Comparison of ENCODE assay signal across 11 cellular contexts in the genomic region with DNA sequence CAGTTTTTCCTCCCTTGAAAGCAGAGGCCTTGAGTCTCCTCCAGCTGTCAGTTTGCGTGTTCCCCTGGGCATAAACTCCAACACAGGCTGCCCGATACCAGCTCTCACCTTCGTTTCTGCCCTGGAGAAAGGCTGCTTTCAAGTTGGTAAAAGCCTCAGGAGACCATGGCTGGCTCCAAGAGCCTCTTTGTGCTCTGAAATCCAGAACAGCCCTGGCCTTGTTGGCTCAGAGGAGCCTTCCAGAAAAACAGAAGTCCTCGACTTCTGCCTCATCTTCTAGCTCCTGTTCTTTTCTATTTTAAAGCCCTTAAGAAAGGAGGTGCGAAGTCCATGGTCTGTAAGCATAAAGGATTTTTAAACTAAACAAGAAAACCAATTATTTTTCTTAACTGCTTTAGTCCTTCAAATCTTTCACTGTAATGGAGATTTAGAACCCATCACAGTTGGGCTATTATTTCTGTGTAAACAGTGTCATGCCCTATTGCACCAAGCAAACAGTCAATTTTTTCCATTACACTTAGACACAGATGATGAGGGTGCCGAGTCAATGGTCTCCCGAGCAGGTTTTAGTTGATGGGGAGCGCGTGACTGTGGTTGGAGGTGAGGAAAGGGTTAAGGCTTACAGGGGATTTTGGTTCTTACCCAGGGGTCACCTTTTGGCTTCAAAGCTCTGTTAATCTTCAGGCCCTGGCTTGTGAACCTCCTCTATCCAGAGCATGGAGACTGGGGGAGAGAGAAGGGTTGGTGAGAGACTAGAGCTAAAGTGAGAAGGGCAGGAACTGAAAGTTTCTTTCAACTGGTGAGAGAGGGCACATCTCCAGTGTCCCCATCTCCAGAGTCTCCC.
DNase-seq lines count a peak whose midpoint lies in the region; ATAC-seq, FAIRE-seq and TF ChIP-seq lines count a peak whose summit lies in the region.
"Had no signal": no experiment of that assay in that cellular context is flagged by ENCODE, and none has a peak within 500 bp of the region (broad histone marks: within the 10 kb centered on the region; RNA-seq: fewer than 3 reads in every experiment).

No MANE protein-coding gene starts in this region.

- TF ChIP-seq CTCF in left ventricle myocardium inferior (IDR thresholded peaks at IDR 0.05; ENCODE audit: borderline replicate concordance) = no peak

- DNase-seq in GM12892 (ENCODE audit: insufficient read length) (no peak), NCI-H1417 treated with DMSO at 0.1 percent for 48 hours (lab: John Stamatoyannopoulos, UW) (peak; percentile 51), left ventricle myocardium inferior (no peak), globus pallidus (ENCODE audit: low spot score) (no peak), C1 segment of cervical spinal cord (lab: John Stamatoyannopoulos, UW) (no peak)
- DNase-seq in stimulated activated CD4-positive, alpha-beta T cell treated with anti-CD3 and anti-CD28 coated beads, Interleukin-4, amount 100 ng/mL, for 1 hour = no peak
- DNase-seq: immature natural killer cell had no signal

- peak; percentile 48 for ATAC-seq in GM21381 (IDR thresholded peaks at IDR 0.05; ENCODE audit: unreplicated experiment)

- H3K27ac ChIP-seq in left ventricle myocardium inferior (replicated peaks) = no peak overlapping the region
- H3K27ac ChIP-seq: SJCRH30 had no signal

- peak; percentile 82 for FAIRE-seq in GM12892 (lab: Jason Lieb, UNC)
- FAIRE-seq in islet of Langerhans (lab: Jason Lieb, UNC) = peak; percentile 66
- FAIRE-seq: G401.6 had no signal

- intact Hi-C loops in left ventricle myocardium inferior (cut with micrococcal nuclease) = no loop called here

- no peak for TF ChIP-seq POLR2A in GM12892 (IDR thresholded peaks at IDR 0.05; ENCODE audit: low read depth, low read length)

- no peak overlapping the region for H3K4me3 ChIP-seq in left ventricle myocardium inferior
- H3K4me3 ChIP-seq: SJCRH30 had no signal

- no peaks in the 10 kb centered on the region for H3K9me3 ChIP-seq in left ventricle myocardium inferior (replicated peaks)
- H3K9me3 ChIP-seq: SJCRH30 had no signal

- peaks cover 73% of the 10 kb centered on the region for H3K4me1 ChIP-seq in left ventricle myocardium inferior

- H3K36me3 ChIP-seq in left ventricle myocardium inferior = no peaks in the 10 kb centered on the region
- H3K36me3 ChIP-seq: SJCRH30 had no signal

- H3K27me3 ChIP-seq in left ventricle myocardium inferior (ENCODE audit: low read depth) = no peaks in the 10 kb centered on the region
- H3K27me3 ChIP-seq: SJCRH30 had no signal
